8 cellular contexts compared by ENCODE assay signal in the genomic region with DNA sequence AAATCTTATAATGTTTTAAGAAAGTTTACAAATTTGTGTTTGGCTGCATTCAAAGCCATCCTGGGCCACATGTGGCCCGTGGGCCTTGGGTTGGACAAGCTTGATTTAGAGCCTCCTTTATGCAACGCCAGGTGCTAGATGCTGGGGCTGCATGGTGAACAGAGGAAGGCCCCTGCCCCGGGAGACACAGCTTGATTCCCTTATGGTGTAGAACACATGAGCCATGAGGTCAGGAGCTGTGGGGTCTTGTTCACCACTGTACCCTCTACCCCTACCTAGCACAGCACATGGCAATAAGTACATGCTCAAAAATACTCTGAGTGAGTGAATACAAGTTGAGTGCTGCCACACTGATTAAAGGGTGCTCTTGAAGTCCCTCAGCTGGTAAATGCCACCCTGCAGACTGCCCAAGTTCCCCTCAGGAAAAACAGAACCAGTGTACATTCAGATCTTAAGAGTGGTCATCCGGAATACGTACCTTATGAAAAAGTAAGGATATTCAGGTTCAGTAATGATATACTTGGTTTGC.
DNase-seq lines count a peak whose midpoint lies in the region; ATAC-seq and TF ChIP-seq lines count a peak whose summit lies in the region.

No MANE protein-coding gene starts in this region.

- H3K9me3 ChIP-seq in neutrophil: no peaks in the 10 kb centered on the region

- DNase-seq in ACHN: no peak

- WGBS in adipose tissue, 3 donors: 67 to 76% (median 72%) methylated on average over 5 of the region's 5 CpGs

- H3K27ac ChIP-seq in adipose tissue (ENCODE audit: low read depth, low read length) (peak overlapping the region; percentile 96), neutrophil (peak overlapping the region; percentile 98)

- in situ Hi-C loops in ACHN (cut with HindIII; ENCODE audit: low pct_ligation_motif_present, low pct_unique_long_range_greater_than_20kb, low sequenced_read_pairs): no loop called here

- no peak for TF ChIP-seq CTCF in neutrophil (IDR thresholded peaks at IDR 0.05)

- peak overlapping the region; percentile 62 to 84 for H3K4me3 ChIP-seq in neutrophil (ENCODE audit: low read depth in 1 of 2, low read length in 1 of 2)

- no peaks in the 10 kb centered on the region for H3K27me3 ChIP-seq in neutrophil

- peaks cover 81 to 95% of the 10 kb centered on the region in 2 experiments for H3K4me1 ChIP-seq in neutrophil (ENCODE audit: control insufficient read depth in 1 of 2, insufficient read depth in 1 of 2, low read depth in 1 of 2, low read length in 1 of 2)

- peaks cover 66% of the 10 kb centered on the region for H3K36me3 ChIP-seq in neutrophil

- peak; percentile 3 for ATAC-seq in GM18508 (IDR thresholded peaks at IDR 0.05; ENCODE audit: insufficient read depth, unreplicated experiment)
- ATAC-seq in HG03025 (IDR thresholded peaks at IDR 0.05; ENCODE audit: low FRiP score, unreplicated experiment): peak; percentile 9
- ATAC-seq in HG03097 (IDR thresholded peaks at IDR 0.05; ENCODE audit: low FRiP score, unreplicated experiment): no peak
- ATAC-seq in GM18520 (IDR thresholded peaks at IDR 0.05; ENCODE audit: unreplicated experiment): no peak
- no peak for ATAC-seq in GM18873 (IDR thresholded peaks at IDR 0.05; ENCODE audit: low FRiP score, unreplicated experiment)

Comparison
In these comparisons a context has a peak if more than half of its experiments do, and no peak if none do; other contexts are left out.
1. ATAC-seq: peak in GM18508 (single experiment) and HG03025 (single experiment); none in HG03097 (single experiment), GM18520 (single experiment) and GM18873 (single experiment).